In genomic region chr3:161322781-161323568, GRCh38 we compare ENCODE assay signal across 25 cellular contexts.
"Had no signal": no experiment of that assay in that cellular context is flagged by ENCODE, and none has a peak within 500 bp of the region (broad histone marks: within the 10 kb centered on the region; RNA-seq: fewer than 3 reads in every experiment).

No MANE protein-coding gene starts in this region.

- ATAC-seq: activated T-helper 17 cell treated with anti-CD3 and anti-CD28 coated beads, Interleukin-2, amount 50 U/mL, for 72 hours; T-cell had no signal

- DNase-seq: activated CD4-positive, alpha-beta memory T cell treated with anti-CD3 and anti-CD28 coated beads, Interleukin-2, amount 10 ng/mL, durations not matched to agents 7 days and 5 days; activated CD4-positive, alpha-beta T cell treated with anti-CD3 and anti-CD28 coated beads, Interleukin-2, amount 50 U/mL, for 1 hour; activated CD4-positive, CD25-positive, alpha-beta regulatory T cell; activated gamma-delta T cell; activated naive CD4-positive, alpha-beta T cell treated with anti-CD3 and anti-CD28 coated beads for 36 hours; activated T-cell treated with anti-CD3 and anti-CD28 coated beads for 4 hours; activated T-cell treated with anti-CD3 and anti-CD28 coated beads, Interleukin-2, amount 50 U/mL, for 48 hours; amygdala; brain microvascular endothelial cell; cerebellar nuclear complex; KG1; NCI-H1048; NCI-H146; NCI-H187 treated with DMSO at 0.1 percent for 48 hours; NCI-H2081 treated with DMSO at 0.1 percent for 48 hours; NCI-H2171 treated with DMSO at 0.1 percent for 48 hours; NCI-H226; NCI-H82; SIG-M5; T-cell; T-helper 2 cell; T1000 had no signal

- H3K27ac ChIP-seq: brain microvascular endothelial cell, cardiac muscle cell, SK-N-MC had no signal

- H3K4me3 ChIP-seq: cardiac muscle cell, SK-N-MC had no signal
